19 cellular contexts compared by ENCODE assay signal in genomic region chr1:41611068-41611931, GRCh38.
DNase-seq lines count a peak whose midpoint lies in the region; ATAC-seq and TF ChIP-seq lines count a peak whose summit lies in the region.
"Had no signal": no experiment of that assay in that cellular context is flagged by ENCODE, and none has a peak within 500 bp of the region (broad histone marks: within the 10 kb centered on the region; RNA-seq: fewer than 3 reads in every experiment).

No MANE protein-coding gene starts in this region.

- no peak overlapping the region for H3K14ac ChIP-seq in trophoblast cell (ENCODE audit: low read length)

- no peak overlapping the region for H3K27ac ChIP-seq in trophoblast cell (ENCODE audit: low read depth, low read length)
- H3K27ac ChIP-seq: parathyroid adenoma, WERI-Rb-1 had no signal

- WGBS in trophoblast cell (ENCODE audit: extremely low coverage, insufficient coverage, insufficient read length), result no CpG with 5 or more reads among the region's 17 CpGs

- peaks cover 0 to 2% of the 10 kb centered on the region in 2 experiments for H3K4me1 ChIP-seq in trophoblast cell (ENCODE audit: control insufficient read depth in 1 of 2, insufficient read depth in 2 of 2, low read length in 2 of 2)
- H3K4me1 ChIP-seq: parathyroid adenoma had no signal

- H4K8ac ChIP-seq in trophoblast cell (ENCODE audit: low read depth, low read length), result no peak overlapping the region

- no peak overlapping the region for H2BK5ac ChIP-seq in trophoblast cell (ENCODE audit: low read depth, low read length, poor library complexity)

- no peak overlapping the region for H3K23ac ChIP-seq in trophoblast cell (ENCODE audit: low read length)

- no peaks in the 10 kb centered on the region for H3K79me2 ChIP-seq in trophoblast cell (ENCODE audit: control insufficient read depth, insufficient read depth, low read length, poor library complexity)
- H3K79me2 ChIP-seq: parathyroid adenoma had no signal

- H3K4ac ChIP-seq in trophoblast cell (ENCODE audit: low read depth, low read length), result no peak overlapping the region

- peaks cover 35% of the 10 kb centered on the region for H3K36me3 Mint-ChIP-seq in activated naive CD8-positive, alpha-beta T cell treated with anti-CD3 and anti-CD28 coated beads for 36 hours
- H3K36me3 Mint-ChIP-seq in activated naive CD8-positive, alpha-beta T cell treated with anti-CD3 and anti-CD28 coated beads, Interleukin-2, amount 50 U/mL, for 24 hours (ENCODE audit: low read depth), result peaks cover 53% of the 10 kb centered on the region
- H3K36me3 Mint-ChIP-seq: mesothelial cell of epicardium; natural killer cell treated with Interleukin-12 subunit alpha and Interleukin-12 subunit beta and Interleukin-15 and Interleukin-18, amount 100 ng/mL, for 72 hours had no signal

- H3K27ac Mint-ChIP-seq in activated naive CD8-positive, alpha-beta T cell treated with anti-CD3 and anti-CD28 coated beads for 36 hours, result peak overlapping the region; percentile 28
- H3K27ac Mint-ChIP-seq in activated naive CD8-positive, alpha-beta T cell treated with anti-CD3 and anti-CD28 coated beads, Interleukin-2, amount 50 U/mL, for 24 hours, result no peak overlapping the region
- H3K27ac Mint-ChIP-seq: activated naive CD4-positive, alpha-beta T cell treated with anti-CD3 and anti-CD28 coated beads for 36 hours; T-helper 1 cell treated with Interleukin-12 subunit alpha and Interleukin-12 subunit beta and Interleukin-4 antibody, amounts not matched to agents 30 μg/mL and 1 μg/mL, for 36 hours had no signal

- no peaks in the 10 kb centered on the region for H3K36me3 ChIP-seq in trophoblast cell (ENCODE audit: control insufficient read depth in 1 of 2, insufficient read depth in 2 of 2, low read length in 2 of 2)
- H3K36me3 ChIP-seq: WERI-Rb-1 had no signal

- H3K4me1 Mint-ChIP-seq in activated naive CD8-positive, alpha-beta T cell treated with anti-CD3 and anti-CD28 coated beads for 36 hours, result peaks cover 23% of the 10 kb centered on the region
- peaks cover 44% of the 10 kb centered on the region for H3K4me1 Mint-ChIP-seq in activated naive CD8-positive, alpha-beta T cell treated with anti-CD3 and anti-CD28 coated beads, Interleukin-2, amount 50 U/mL, for 24 hours

- H2AK5ac ChIP-seq in trophoblast cell (ENCODE audit: low read length), result no peak overlapping the region

- H3K4me3 Mint-ChIP-seq in activated naive CD8-positive, alpha-beta T cell treated with anti-CD3 and anti-CD28 coated beads for 36 hours, result no peak overlapping the region
- no peak overlapping the region for H3K4me3 Mint-ChIP-seq in activated naive CD8-positive, alpha-beta T cell treated with anti-CD3 and anti-CD28 coated beads, Interleukin-2, amount 50 U/mL, for 24 hours
- H3K4me3 Mint-ChIP-seq: activated naive CD4-positive, alpha-beta T cell treated with anti-CD3 and anti-CD28 coated beads for 36 hours; mesothelial cell of epicardium; natural killer cell treated with Interleukin-12 subunit alpha and Interleukin-12 subunit beta and Interleukin-15 and Interleukin-18, amount 100 ng/mL, for 72 hours; T-helper 1 cell treated with Interleukin-12 subunit alpha and Interleukin-12 subunit beta and Interleukin-4 antibody, amounts not matched to agents 30 μg/mL and 1 μg/mL, for 36 hours had no signal

- no peaks in the 10 kb centered on the region for H3K27me3 Mint-ChIP-seq in activated naive CD8-positive, alpha-beta T cell treated with anti-CD3 and anti-CD28 coated beads for 36 hours
- no peaks in the 10 kb centered on the region for H3K27me3 Mint-ChIP-seq in activated naive CD8-positive, alpha-beta T cell treated with anti-CD3 and anti-CD28 coated beads, Interleukin-2, amount 50 U/mL, for 24 hours
- H3K27me3 Mint-ChIP-seq: natural killer cell treated with Interleukin-12 subunit alpha and Interleukin-12 subunit beta and Interleukin-15 and Interleukin-18, amount 100 ng/mL, for 72 hours had no signal

- H2BK120ac ChIP-seq in trophoblast cell (ENCODE audit: insufficient read depth, low read length, poor library complexity), result no peak overlapping the region

- peaks cover 2% of the 10 kb centered on the region for H3K9me3 Mint-ChIP-seq in activated naive CD8-positive, alpha-beta T cell treated with anti-CD3 and anti-CD28 coated beads for 36 hours
- H3K9me3 Mint-ChIP-seq in activated naive CD8-positive, alpha-beta T cell treated with anti-CD3 and anti-CD28 coated beads, Interleukin-2, amount 50 U/mL, for 24 hours, result no peaks in the 10 kb centered on the region
- H3K9me3 Mint-ChIP-seq: activated naive CD4-positive, alpha-beta T cell treated with anti-CD3 and anti-CD28 coated beads for 36 hours; T-helper 1 cell treated with Interleukin-12 subunit alpha and Interleukin-12 subunit beta and Interleukin-4 antibody, amounts not matched to agents 30 μg/mL and 1 μg/mL, for 36 hours had no signal

- H3K4me3 ChIP-seq in fibroblast of villous mesenchyme (ENCODE audit: low read depth, low read length) (no peak overlapping the region), trophoblast cell (ENCODE audit: low read depth, low read length) (no peak overlapping the region)

- H3K27me3 ChIP-seq in trophoblast cell (ENCODE audit: insufficient read depth, low read length), result no peaks in the 10 kb centered on the region

- H3K9ac ChIP-seq in trophoblast cell (ENCODE audit: low read length), result no peak overlapping the region
- H3K9ac ChIP-seq: parathyroid adenoma had no signal

- no peak for DNase-seq in activated naive CD8-positive, alpha-beta T cell treated with anti-CD3 and anti-CD28 coated beads for 36 hours
- no peak for DNase-seq in activated naive CD8-positive, alpha-beta T cell treated with anti-CD3 and anti-CD28 coated beads, Interleukin-2, amount 50 U/mL, for 24 hours
- peak; percentile 26 for DNase-seq in NCI-H774 (lab: John Stamatoyannopoulos, UW)
- peak; percentile 24 for DNase-seq in fibroblast of villous mesenchyme (ENCODE audit: low read depth)
- no peak for DNase-seq in trophoblast cell
- DNase-seq in NCI-H2227 (lab: John Stamatoyannopoulos, UW; ENCODE audit: unreplicated experiment), result no peak
- no peak for DNase-seq in NCI-H748 treated with DMSO at 0.1 percent for 48 hours (lab: John Stamatoyannopoulos, UW)
- DNase-seq: activated naive CD4-positive, alpha-beta T cell treated with anti-CD3 and anti-CD28 coated beads for 36 hours; GOT3; NCI-H1092 treated with DMSO at 0.1 percent for 48 hours; NCI-H510A; SHP77 treated with DMSO at 0.1 percent for 48 hours; WERI-Rb-1 had no signal

- H4K91ac ChIP-seq in trophoblast cell (ENCODE audit: low read depth, low read length), result no peak overlapping the region

- H3K9me3 ChIP-seq in trophoblast cell (ENCODE audit: insufficient read depth, low read depth, low read length), result peaks cover 2% of the 10 kb centered on the region

- no peak for TF ChIP-seq CTCF in fibroblast of villous mesenchyme (IDR thresholded peaks at IDR 0.05; ENCODE audit: insufficient read depth, low read depth, low read length)

- H3K79me1 ChIP-seq in trophoblast cell (ENCODE audit: low read length), result no peaks in the 10 kb centered on the region

- H3K18ac ChIP-seq in trophoblast cell (ENCODE audit: low read length), result no peak overlapping the region

- no peak overlapping the region for H2BK12ac ChIP-seq in trophoblast cell (ENCODE audit: low read length)

- ATAC-seq in activated naive CD8-positive, alpha-beta T cell treated with anti-CD3 and anti-CD28 coated beads, Interleukin-2, amount 50 U/mL, for 24 hours, result no peak
- ATAC-seq: left lobe of liver; natural killer cell treated with Interleukin-12 subunit alpha and Interleukin-12 subunit beta and Interleukin-15 and Interleukin-18, amount 100 ng/mL, for 72 hours; sciatic nerve had no signal

- no peak overlapping the region for H4K12ac ChIP-seq in trophoblast cell (ENCODE audit: low read depth, low read length)

- no peak overlapping the region for H3K4me2 ChIP-seq in trophoblast cell (ENCODE audit: low read length)

- no peak overlapping the region for H2AFZ ChIP-seq in trophoblast cell (ENCODE audit: insufficient read depth, low read length, poor library complexity)
- H2AFZ ChIP-seq: parathyroid adenoma had no signal

Comparison
In these comparisons a context has a peak if more than half of its experiments do, and no peak if none do; other contexts are left out.
1. DNase-seq: peak in NCI-H774 (single experiment) and fibroblast of villous mesenchyme (single experiment); none in activated naive CD8-positive, alpha-beta T cell treated with anti-CD3 and anti-CD28 coated beads for 36 hours (single experiment), activated naive CD8-positive, alpha-beta T cell treated with anti-CD3 and anti-CD28 coated beads, Interleukin-2, amount 50 U/mL, for 24 hours (single experiment), trophoblast cell (0 of 2), NCI-H2227 (single experiment) and NCI-H748 treated with DMSO at 0.1 percent for 48 hours (single experiment).